ENCODE assay signal across 2 cellular contexts in the genomic region with DNA sequence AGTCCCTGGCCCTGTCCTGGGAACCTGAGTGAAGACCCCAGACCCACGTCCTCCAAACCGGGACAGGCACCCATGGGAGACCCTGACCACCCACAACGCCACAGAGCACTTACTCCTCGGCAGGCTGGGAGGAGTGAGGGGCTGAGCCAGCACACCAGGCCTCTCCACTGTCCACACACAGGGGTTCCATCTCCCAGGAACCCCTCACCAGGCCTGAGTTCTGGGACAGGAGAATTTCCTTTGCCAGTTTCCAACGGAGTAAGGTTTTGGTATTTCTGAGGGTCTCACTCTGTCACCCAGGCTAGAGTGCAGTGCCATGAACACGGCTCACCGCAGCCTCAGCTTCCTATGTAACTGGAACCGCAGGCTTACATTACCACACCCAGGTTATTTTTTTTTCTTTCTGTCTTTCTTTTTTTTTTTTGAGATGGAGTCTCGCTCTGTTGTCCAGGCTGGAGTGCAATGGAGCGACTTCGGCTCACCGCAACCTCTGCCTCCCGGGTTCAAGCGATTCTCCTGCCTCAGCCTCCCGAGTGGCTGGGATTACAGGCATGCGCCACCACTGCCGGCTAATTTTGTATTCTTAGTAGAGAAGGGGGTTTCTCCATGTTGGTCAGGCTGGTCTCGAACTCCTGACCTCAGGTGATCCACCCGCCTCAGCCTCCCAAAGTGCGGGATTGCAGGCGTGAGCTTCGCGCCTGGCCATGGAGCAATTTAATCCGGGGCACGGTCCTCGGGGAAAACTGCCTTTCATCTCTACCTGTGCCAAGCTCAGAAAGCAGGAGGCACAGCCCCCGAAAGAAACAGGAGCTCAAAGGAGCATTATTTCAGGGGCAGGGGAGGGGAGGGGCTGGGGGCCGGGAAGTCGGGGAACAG.
TF ChIP-seq lines count a peak whose summit lies in the region.

No MANE protein-coding gene starts in this region.

TF ChIP-seq in SK-N-SH, 30 proteins besides CTCF, POLR2A, EP300 and RAD21 (continued from another document):
- TF ChIP-seq MEF2A (IDR thresholded peaks at IDR 0.05; ENCODE audit: borderline replicate concordance, low read depth): no peak
- TF ChIP-seq MXI1 (IDR thresholded peaks at IDR 0.05; ENCODE audit: low read depth, low read length): no peak
- TF ChIP-seq, protein P1, sequence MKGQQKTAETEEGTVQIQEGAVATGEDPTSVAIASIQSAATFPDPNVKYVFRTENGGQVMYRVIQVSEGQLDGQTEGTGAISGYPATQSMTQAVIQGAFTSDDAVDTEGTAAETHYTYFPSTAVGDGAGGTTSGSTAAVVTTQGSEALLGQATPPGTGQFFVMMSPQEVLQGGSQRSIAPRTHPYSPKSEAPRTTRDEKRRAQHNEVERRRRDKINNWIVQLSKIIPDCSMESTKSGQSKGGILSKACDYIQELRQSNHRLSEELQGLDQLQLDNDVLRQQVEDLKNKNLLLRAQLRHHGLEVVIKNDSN (IDR thresholded peaks at IDR 0.05; ENCODE audit: borderline replicate concordance, low read depth): no peak
- TF ChIP-seq TAF1 (IDR thresholded peaks at IDR 0.05; ENCODE audit: borderline replicate concordance, low read depth, low read length): no peak

TF ChIP-seq in SK-N-SH treated with all-trans-retinoic acid at 6 μM for 48 hours, 23 proteins besides CTCF, POLR2A, EP300 and RAD21 (continued from another document):
- TF ChIP-seq OSR1 (CRISPR knock-in tag; IDR thresholded peaks at IDR 0.05) (no peak), TCF4 (CRISPR knock-in tag; IDR thresholded peaks at IDR 0.05; ENCODE audit: borderline replicate concordance) (no peak), TOX (CRISPR knock-in tag; IDR thresholded peaks at IDR 0.05; ENCODE audit: borderline replicate concordance) (no peak), ISL1 (CRISPR knock-in tag; IDR thresholded peaks at IDR 0.05) (no peak), ARNTL (CRISPR knock-in tag; IDR thresholded peaks at IDR 0.05; ENCODE audit: borderline replicate concordance, low read depth) (no peak), ZFP30 (CRISPR knock-in tag; IDR thresholded peaks at IDR 0.05) (no peak), PPARA (CRISPR knock-in tag; IDR thresholded peaks at IDR 0.05; ENCODE audit: borderline replicate concordance) (no peak), ZNF565 (CRISPR knock-in tag; conservative IDR thresholded peaks at IDR 0.05; ENCODE audit: low read depth) (no peak), ZFP3 (CRISPR knock-in tag; IDR thresholded peaks at IDR 0.05) (no peak), BACH2 (CRISPR knock-in tag; IDR thresholded peaks at IDR 0.05; ENCODE audit: borderline replicate concordance) (no peak)
- TF ChIP-seq, protein P2, sequence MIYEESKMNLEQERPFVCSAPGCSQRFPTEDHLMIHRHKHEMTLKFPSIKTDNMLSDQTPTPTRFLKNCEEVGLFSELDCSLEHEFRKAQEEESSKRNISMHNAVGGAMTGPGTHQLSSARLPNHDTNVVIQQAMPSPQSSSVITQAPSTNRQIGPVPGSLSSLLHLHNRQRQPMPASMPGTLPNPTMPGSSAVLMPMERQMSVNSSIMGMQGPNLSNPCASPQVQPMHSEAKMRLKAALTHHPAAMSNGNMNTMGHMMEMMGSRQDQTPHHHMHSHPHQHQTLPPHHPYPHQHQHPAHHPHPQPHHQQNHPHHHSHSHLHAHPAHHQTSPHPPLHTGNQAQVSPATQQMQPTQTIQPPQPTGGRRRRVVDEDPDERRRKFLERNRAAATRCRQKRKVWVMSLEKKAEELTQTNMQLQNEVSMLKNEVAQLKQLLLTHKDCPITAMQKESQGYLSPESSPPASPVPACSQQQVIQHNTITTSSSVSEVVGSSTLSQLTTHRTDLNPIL (CRISPR knock-in tag; IDR thresholded peaks at IDR 0.05; ENCODE audit: low read depth): no peak
- TF ChIP-seq, protein P3, sequence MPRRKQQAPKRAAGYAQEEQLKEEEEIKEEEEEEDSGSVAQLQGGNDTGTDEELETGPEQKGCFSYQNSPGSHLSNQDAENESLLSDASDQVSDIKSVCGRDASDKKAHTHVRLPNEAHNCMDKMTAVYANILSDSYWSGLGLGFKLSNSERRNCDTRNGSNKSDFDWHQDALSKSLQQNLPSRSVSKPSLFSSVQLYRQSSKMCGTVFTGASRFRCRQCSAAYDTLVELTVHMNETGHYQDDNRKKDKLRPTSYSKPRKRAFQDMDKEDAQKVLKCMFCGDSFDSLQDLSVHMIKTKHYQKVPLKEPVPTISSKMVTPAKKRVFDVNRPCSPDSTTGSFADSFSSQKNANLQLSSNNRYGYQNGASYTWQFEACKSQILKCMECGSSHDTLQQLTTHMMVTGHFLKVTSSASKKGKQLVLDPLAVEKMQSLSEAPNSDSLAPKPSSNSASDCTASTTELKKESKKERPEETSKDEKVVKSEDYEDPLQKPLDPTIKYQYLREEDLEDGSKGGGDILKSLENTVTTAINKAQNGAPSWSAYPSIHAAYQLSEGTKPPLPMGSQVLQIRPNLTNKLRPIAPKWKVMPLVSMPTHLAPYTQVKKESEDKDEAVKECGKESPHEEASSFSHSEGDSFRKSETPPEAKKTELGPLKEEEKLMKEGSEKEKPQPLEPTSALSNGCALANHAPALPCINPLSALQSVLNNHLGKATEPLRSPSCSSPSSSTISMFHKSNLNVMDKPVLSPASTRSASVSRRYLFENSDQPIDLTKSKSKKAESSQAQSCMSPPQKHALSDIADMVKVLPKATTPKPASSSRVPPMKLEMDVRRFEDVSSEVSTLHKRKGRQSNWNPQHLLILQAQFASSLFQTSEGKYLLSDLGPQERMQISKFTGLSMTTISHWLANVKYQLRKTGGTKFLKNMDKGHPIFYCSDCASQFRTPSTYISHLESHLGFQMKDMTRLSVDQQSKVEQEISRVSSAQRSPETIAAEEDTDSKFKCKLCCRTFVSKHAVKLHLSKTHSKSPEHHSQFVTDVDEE (CRISPR knock-in tag; IDR thresholded peaks at IDR 0.05): no peak
- TF ChIP-seq, protein P4, sequence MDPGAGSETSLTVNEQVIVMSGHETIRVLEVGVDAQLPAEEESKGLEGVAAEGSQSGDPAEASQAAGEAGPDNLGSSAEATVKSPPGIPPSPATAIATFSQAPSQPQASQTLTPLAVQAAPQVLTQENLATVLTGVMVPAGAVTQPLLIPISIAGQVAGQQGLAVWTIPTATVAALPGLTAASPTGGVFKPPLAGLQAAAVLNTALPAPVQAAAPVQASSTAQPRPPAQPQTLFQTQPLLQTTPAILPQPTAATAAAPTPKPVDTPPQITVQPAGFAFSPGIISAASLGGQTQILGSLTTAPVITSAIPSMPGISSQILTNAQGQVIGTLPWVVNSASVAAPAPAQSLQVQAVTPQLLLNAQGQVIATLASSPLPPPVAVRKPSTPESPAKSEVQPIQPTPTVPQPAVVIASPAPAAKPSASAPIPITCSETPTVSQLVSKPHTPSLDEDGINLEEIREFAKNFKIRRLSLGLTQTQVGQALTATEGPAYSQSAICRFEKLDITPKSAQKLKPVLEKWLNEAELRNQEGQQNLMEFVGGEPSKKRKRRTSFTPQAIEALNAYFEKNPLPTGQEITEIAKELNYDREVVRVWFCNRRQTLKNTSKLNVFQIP (CRISPR knock-in tag; IDR thresholded peaks at IDR 0.05; ENCODE audit: borderline replicate concordance, low read depth): no peak
- TF ChIP-seq, protein P5, sequence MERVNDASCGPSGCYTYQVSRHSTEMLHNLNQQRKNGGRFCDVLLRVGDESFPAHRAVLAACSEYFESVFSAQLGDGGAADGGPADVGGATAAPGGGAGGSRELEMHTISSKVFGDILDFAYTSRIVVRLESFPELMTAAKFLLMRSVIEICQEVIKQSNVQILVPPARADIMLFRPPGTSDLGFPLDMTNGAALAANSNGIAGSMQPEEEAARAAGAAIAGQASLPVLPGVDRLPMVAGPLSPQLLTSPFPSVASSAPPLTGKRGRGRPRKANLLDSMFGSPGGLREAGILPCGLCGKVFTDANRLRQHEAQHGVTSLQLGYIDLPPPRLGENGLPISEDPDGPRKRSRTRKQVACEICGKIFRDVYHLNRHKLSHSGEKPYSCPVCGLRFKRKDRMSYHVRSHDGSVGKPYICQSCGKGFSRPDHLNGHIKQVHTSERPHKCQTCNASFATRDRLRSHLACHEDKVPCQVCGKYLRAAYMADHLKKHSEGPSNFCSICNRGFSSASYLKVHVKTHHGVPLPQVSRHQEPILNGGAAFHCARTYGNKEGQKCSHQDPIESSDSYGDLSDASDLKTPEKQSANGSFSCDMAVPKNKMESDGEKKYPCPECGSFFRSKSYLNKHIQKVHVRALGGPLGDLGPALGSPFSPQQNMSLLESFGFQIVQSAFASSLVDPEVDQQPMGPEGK (CRISPR knock-in tag; IDR thresholded peaks at IDR 0.05; ENCODE audit: borderline replicate concordance): no peak
- TF ChIP-seq, protein P6, sequence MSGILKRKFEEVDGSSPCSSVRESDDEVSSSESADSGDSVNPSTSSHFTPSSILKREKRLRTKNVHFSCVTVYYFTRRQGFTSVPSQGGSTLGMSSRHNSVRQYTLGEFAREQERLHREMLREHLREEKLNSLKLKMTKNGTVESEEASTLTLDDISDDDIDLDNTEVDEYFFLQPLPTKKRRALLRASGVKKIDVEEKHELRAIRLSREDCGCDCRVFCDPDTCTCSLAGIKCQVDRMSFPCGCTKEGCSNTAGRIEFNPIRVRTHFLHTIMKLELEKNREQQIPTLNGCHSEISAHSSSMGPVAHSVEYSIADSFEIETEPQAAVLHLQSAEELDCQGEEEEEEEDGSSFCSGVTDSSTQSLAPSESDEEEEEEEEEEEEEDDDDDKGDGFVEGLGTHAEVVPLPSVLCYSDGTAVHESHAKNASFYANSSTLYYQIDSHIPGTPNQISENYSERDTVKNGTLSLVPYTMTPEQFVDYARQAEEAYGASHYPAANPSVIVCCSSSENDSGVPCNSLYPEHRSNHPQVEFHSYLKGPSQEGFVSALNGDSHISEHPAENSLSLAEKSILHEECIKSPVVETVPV (CRISPR knock-in tag; IDR thresholded peaks at IDR 0.05): no peak
TF ChIP-seq in SK-N-SH treated with all-trans-retinoic acid at 6 μM for 48 hours: peak in this region for 0.
